In genomic region chr12:76560083-76560491, GRCh38 we compare ENCODE assay signal across 8 cellular contexts. TPM values are rescaled to one million over a fixed set of nuclear protein-coding genes. Genes with fewer than 3 reads are reported as not detected.
DNase-seq lines count a peak whose midpoint lies in the region; ATAC-seq, FAIRE-seq and TF ChIP-seq lines count a peak whose summit lies in the region.

No MANE protein-coding gene starts in this region.

- no peaks in the 10 kb centered on the region for H3K27me3 ChIP-seq in GM23248 (replicated peaks; ENCODE audit: insufficient read depth)
- H3K27me3 ChIP-seq in endothelial cell of umbilical vein (ENCODE audit: control insufficient read depth in 2 of 2, insufficient read depth in 2 of 2, low read length in 2 of 2), result no peaks in the 10 kb centered on the region
- no peaks in the 10 kb centered on the region for H3K27me3 ChIP-seq in trophoblast cell (ENCODE audit: insufficient read depth, low read length)

- WGBS in GM23248 (ENCODE audit: low coverage in 1 of 2, low lambda C conversion rate in 2 of 2, missing lambda C conversion rate in 2 of 2), 2 experiments, result 6 to 9% methylated on average over 8 of the region's 8 CpGs
- WGBS in trophoblast cell (ENCODE audit: extremely low coverage, insufficient coverage, insufficient read length), result no CpG with 5 or more reads among the region's 8 CpGs

- no peak for FAIRE-seq in endothelial cell of umbilical vein (lab: Jason Lieb, UNC)

- peak overlapping the region; percentile 60 for H2BK5ac ChIP-seq in trophoblast cell (ENCODE audit: low read depth, low read length, poor library complexity)

- H3K9ac ChIP-seq in GM23248 (peak overlapping the region; percentile 97), endothelial cell of umbilical vein (replicated peaks; ENCODE audit: extremely low read depth, insufficient read depth, low read length) (peak overlapping the region; percentile 39), trophoblast cell (ENCODE audit: low read length) (peak overlapping the region; percentile 55)

- peak overlapping the region; percentile 93 for H3K4me3 ChIP-seq in GM08714 (ENCODE audit: low read length)
- peak overlapping the region; percentile 92 for H3K4me3 ChIP-seq in GM23248
- H3K4me3 ChIP-seq in endothelial cell of umbilical vein (replicated peaks in 1 of 3; ENCODE audit: insufficient read depth in 1 of 3, low read depth in 1 of 3, low read length in 3 of 3), result peak overlapping the region in 2 of 3 experiments; percentile 34 to 83
- peak overlapping the region; percentile 74 for H3K4me3 ChIP-seq in trophoblast cell (ENCODE audit: low read depth, low read length)

- H3K27ac ChIP-seq in GM23248 (peak overlapping the region; percentile 85), endothelial cell of umbilical vein (ENCODE audit: insufficient read depth, low read depth, low read length) (peak overlapping the region; percentile 51), trophoblast cell (ENCODE audit: low read depth, low read length) (peak overlapping the region; percentile 75)

- in situ Hi-C loops in GM23248 (cut with MboI), result no loop called here

- POLR2A ChIA-PET in endothelial cell of umbilical vein (lab: Charles Lee), result no interaction called here

- CTCF ChIA-PET in endothelial cell of umbilical vein (lab: Charles Lee), result interaction anchor here (1.0 to 3.7 kb wide), 3 partner anchors 10 to 104 kb away, joined by 3 to 25 read pairs (median 11); no protein-coding TSS in a partner anchor

- H3K9me2 ChIP-seq in GM23248 (ENCODE audit: insufficient read depth), result no peaks in the 10 kb centered on the region

- no peak for TF ChIP-seq CTCF in endothelial cell of umbilical vein (IDR thresholded peaks at IDR 0.05; ENCODE audit: extremely low read depth in 1 of 2, insufficient read depth in 1 of 2, low read depth in 1 of 2, low read length in 2 of 2)

- H3K79me1 ChIP-seq in trophoblast cell (ENCODE audit: low read length), result peaks cover 12% of the 10 kb centered on the region

- TF ChIP-seq POLR2A in endothelial cell of umbilical vein (IDR thresholded peaks at IDR 0.05; ENCODE audit: low read depth, low read length), result no peak

- H3K18ac ChIP-seq in trophoblast cell (ENCODE audit: low read length), result peak overlapping the region; percentile 76

- no peak for ATAC-seq in HG03469 (IDR thresholded peaks at IDR 0.05; ENCODE audit: unreplicated experiment)

- BruUV-seq in endothelial cell of umbilical vein (replicated peaks; lab: Mats Ljungman, UMichigan), result no TSS peak

- DNase-seq in GM23248 (no peak), NOMO-1 treated with DMSO at 0.1 percent for 48 hours (lab: John Stamatoyannopoulos, UW; ENCODE audit: unreplicated experiment) (peak; percentile 87), endothelial cell of umbilical vein (ENCODE audit: low read depth, low spot score) (no peak), trophoblast cell (no peak), cerebellum (ENCODE audit: low spot score) (no peak)
- no peak for DNase-seq in activated CD4-positive, alpha-beta T cell treated with anti-CD3 and anti-CD28 coated beads, Interleukin-2, amount 50 U/mL, for 48 hours

- H3F3A ChIP-seq in GM23248 (ENCODE audit: insufficient read depth), result no peaks in the 10 kb centered on the region

- no peak overlapping the region for H2AK5ac ChIP-seq in trophoblast cell (ENCODE audit: low read length)

- H3K9me3 ChIP-seq in GM23248 (ENCODE audit: low read depth), result no peaks in the 10 kb centered on the region
- no peaks in the 10 kb centered on the region for H3K9me3 ChIP-seq in endothelial cell of umbilical vein (replicated peaks; ENCODE audit: control insufficient read depth, insufficient read depth, low read length)
- H3K9me3 ChIP-seq in trophoblast cell (ENCODE audit: insufficient read depth, low read depth, low read length), result no peaks in the 10 kb centered on the region

- intact Hi-C loops in endothelial cell of umbilical vein (cut with micrococcal nuclease), result loop anchor here (1.0 kb wide), 1 partner anchor 29 kb away; no protein-coding TSS in a partner anchor

- peak overlapping the region; percentile 67 for H4K91ac ChIP-seq in trophoblast cell (ENCODE audit: low read depth, low read length)

- no peaks in the 10 kb centered on the region for H3K9me1 ChIP-seq in endothelial cell of umbilical vein (replicated peaks; ENCODE audit: control insufficient read depth, extremely low read depth, insufficient read depth, low read length)

- H4K8ac ChIP-seq in trophoblast cell (ENCODE audit: low read depth, low read length), result peak overlapping the region; percentile 93

- dilution Hi-C loops in endothelial cell of umbilical vein (cut with MboI; ENCODE audit: extremely low pct_ligation_motif_present, low sequenced_read_pairs), result no loop called here

- H3K23ac ChIP-seq in trophoblast cell (ENCODE audit: low read length), result no peak overlapping the region

- H2BK120ac ChIP-seq in trophoblast cell (ENCODE audit: insufficient read depth, low read length, poor library complexity), result no peak overlapping the region

- H2BK12ac ChIP-seq in trophoblast cell (ENCODE audit: low read length), result no peak overlapping the region

- no peak overlapping the region for H3K4ac ChIP-seq in trophoblast cell (ENCODE audit: low read depth, low read length)

- H3K4me1 ChIP-seq in GM23248 (ENCODE audit: insufficient read depth), result peaks cover 30% of the 10 kb centered on the region
- H3K4me1 ChIP-seq in endothelial cell of umbilical vein (ENCODE audit: control insufficient read depth, extremely low read depth, insufficient read depth, low read length), result peaks cover 27% of the 10 kb centered on the region
- H3K4me1 ChIP-seq in trophoblast cell (ENCODE audit: control insufficient read depth in 1 of 2, insufficient read depth in 2 of 2, low read length in 2 of 2), result no peaks in the 10 kb centered on the region

- H4K20me1 ChIP-seq in GM23248 (ENCODE audit: insufficient read depth) (no peaks in the 10 kb centered on the region), endothelial cell of umbilical vein (replicated peaks; ENCODE audit: control insufficient read depth, extremely low read depth, insufficient read depth, low read length) (no peaks in the 10 kb centered on the region)

- peak overlapping the region; percentile 99 for H3K4me2 ChIP-seq in GM23248 (ENCODE audit: unreplicated experiment)
- H3K4me2 ChIP-seq in endothelial cell of umbilical vein (ENCODE audit: insufficient read depth, low read length), result peak overlapping the region; percentile 58
- peak overlapping the region; percentile 67 for H3K4me2 ChIP-seq in trophoblast cell (ENCODE audit: low read length)

- H3K36me3 ChIP-seq in GM23248 (ENCODE audit: low read depth) (no peaks in the 10 kb centered on the region), endothelial cell of umbilical vein (ENCODE audit: control insufficient read depth in 2 of 2, extremely low read depth in 1 of 2, insufficient read depth in 2 of 2, low read length in 2 of 2) (no peaks in the 10 kb centered on the region), trophoblast cell (ENCODE audit: control insufficient read depth in 1 of 2, insufficient read depth in 2 of 2, low read length in 2 of 2) (no peaks in the 10 kb centered on the region)

- H3K79me2 ChIP-seq in GM23248 (ENCODE audit: insufficient read depth) (peaks cover 43% of the 10 kb centered on the region), endothelial cell of umbilical vein (ENCODE audit: control insufficient read depth, insufficient read depth, low read length) (peaks cover 19% of the 10 kb centered on the region), trophoblast cell (ENCODE audit: control insufficient read depth, insufficient read depth, low read length, poor library complexity) (peaks cover 8% of the 10 kb centered on the region)

- peak overlapping the region; percentile 66 for H3K14ac ChIP-seq in trophoblast cell (ENCODE audit: low read length)

- H2AFZ ChIP-seq in GM23248 (peak overlapping the region; percentile 98), endothelial cell of umbilical vein (ENCODE audit: low read depth, low read length) (peak overlapping the region; percentile 57), trophoblast cell (ENCODE audit: insufficient read depth, low read length, poor library complexity) (peak overlapping the region; percentile 81)

- H4K12ac ChIP-seq in trophoblast cell (ENCODE audit: low read depth, low read length), result peak overlapping the region; percentile 82

TF ChIP-seq in endothelial cell of umbilical vein, 7 proteins besides CTCF, POLR2A, EP300 and RAD21:
- no peak for TF ChIP-seq GATA2 (IDR thresholded peaks at IDR 0.05; ENCODE audit: insufficient read depth, insufficient read length, low read depth, low read length)
- no peak for TF ChIP-seq MYC (IDR thresholded peaks at IDR 0.05; ENCODE audit: low read depth, low read length)
- no peak for TF ChIP-seq MAX (IDR thresholded peaks at IDR 0.05; ENCODE audit: insufficient read depth, insufficient read length)
- no peak for TF ChIP-seq EZH2 (IDR thresholded peaks at IDR 0.05; ENCODE audit: borderline replicate concordance, low read depth, low read length, severe bottlenecking)
- no peak for TF ChIP-seq POLR2AphosphoS5 (IDR thresholded peaks at IDR 0.05; ENCODE audit: insufficient read depth, low read depth, low read length)
- no peak for TF ChIP-seq JUN (IDR thresholded peaks at IDR 0.05; ENCODE audit: borderline replicate concordance, insufficient read depth, insufficient read length, low read depth)
- no peak for TF ChIP-seq FOS (IDR thresholded peaks at IDR 0.05; ENCODE audit: borderline replicate concordance, insufficient read depth, low read length)

RNA-seq across cellular contexts. Expression of gene OSBPL8, which starts 0.5 kb away (rescaled TPM):
- total RNA-seq in GM23248 (2014; rRNA removed; shearing (Covaris generic)), result 64.4 and 67.0 TPM in 2 replicates
- polyA plus RNA-seq in GM23248 (2016; fragmentation: Nextera tagmentation; extraction: Ambion mirVana) (69.7 and 73.4 TPM in 2 replicates), endothelial cell of umbilical vein (10.3 and 14.2 TPM in 2 replicates)
- total RNA-seq in endothelial cell of umbilical vein (47.6 and 53.9 TPM in 2 replicates), cerebellum (124 TPM)
- polyA plus RNA-seq in endothelial cell of umbilical vein (2011; cell fraction: cytosol; rRNA removed), result 8.9 and 10.0 TPM in 2 replicates
- polyA plus RNA-seq in endothelial cell of umbilical vein (2011; cell fraction: nucleus; rRNA removed), result 18.9 and 24.4 TPM in 2 replicates
- 27.7 and 32.2 TPM in 2 replicates for polyA plus RNA-seq in endothelial cell of umbilical vein (2012)
- 37.8 and 57.8 TPM in 2 replicates for polyA minus RNA-seq in endothelial cell of umbilical vein
- 34.2 TPM for polyA minus RNA-seq in endothelial cell of umbilical vein (2011; cell fraction: cytosol; rRNA and poly(A)+ RNA removed)
- 67.8 and 74.3 TPM in 2 replicates for polyA minus RNA-seq in endothelial cell of umbilical vein (2011; cell fraction: nucleus; rRNA and poly(A)+ RNA removed)
- polyA plus RNA-seq in trophoblast cell (2013), result 25.8 and 26.5 TPM in 2 replicates

Comparison
In these comparisons a context has a peak if more than half of its experiments do, and no peak if none do; other contexts are left out.
1. H3K9ac ChIP-seq: peak in every context shown above with its lines; median percentile 97 in GM23248; 55 in trophoblast cell; 39 in endothelial cell of umbilical vein.